ENCODE assay signal across 20 cellular contexts in genomic region chr12:9349888-9350885, GRCh38.
DNase-seq lines count a peak whose midpoint lies in the region; ATAC-seq and TF ChIP-seq lines count a peak whose summit lies in the region.
"Had no signal": no experiment of that assay in that cellular context is flagged by ENCODE, and none has a peak within 500 bp of the region (broad histone marks: within the 10 kb centered on the region; RNA-seq: fewer than 3 reads in every experiment).

No MANE protein-coding gene starts in this region.

- dilution Hi-C loops in mammary epithelial cell (cut with HindIII; ENCODE audit: low sequenced_read_pairs), result no loop called here

- H3K27me3 ChIP-seq in mammary epithelial cell (ENCODE audit: insufficient read depth, low read length) (no peaks in the 10 kb centered on the region), stomach (no peaks in the 10 kb centered on the region)
- H3K27me3 ChIP-seq: upper lobe of left lung had no signal

- ATAC-seq in HG02973 (IDR thresholded peaks at IDR 0.05; ENCODE audit: unreplicated experiment), result no peak
- ATAC-seq: activated CD8-positive, alpha-beta memory T cell treated with anti-CD3 and anti-CD28 coated beads, Interleukin-2, amount 10 ng/mL, durations not matched to agents 7 days and 5 days had no signal

- H2AFZ ChIP-seq in mammary epithelial cell (ENCODE audit: low read depth, low read length), result peak overlapping the region; percentile 83
- H2AFZ ChIP-seq: PC-9 had no signal

- no peak for TF ChIP-seq EP300 in stomach (IDR thresholded peaks at IDR 0.05)

- H3K4me3 ChIP-seq in mammary epithelial cell (replicated peaks in 1 of 3; ENCODE audit: insufficient read depth in 1 of 3, low read depth in 2 of 3, low read length in 3 of 3), result no peak overlapping the region
- no peak overlapping the region for H3K4me3 ChIP-seq in stomach
- H3K4me3 ChIP-seq: PC-9, upper lobe of left lung had no signal

- H3K36me3 Mint-ChIP-seq in Calu3 (ENCODE audit: insufficient read depth, unreplicated experiment) (peaks cover 7% of the 10 kb centered on the region), nephron (ENCODE audit: low read depth) (peaks cover 16% of the 10 kb centered on the region)

- no peaks in the 10 kb centered on the region for H3K27me3 Mint-ChIP-seq in Calu3 (ENCODE audit: unreplicated experiment)
- no peaks in the 10 kb centered on the region for H3K27me3 Mint-ChIP-seq in nephron (ENCODE audit: low read depth)
- H3K27me3 Mint-ChIP-seq: activated CD8-positive, alpha-beta memory T cell treated with anti-CD3 and anti-CD28 coated beads, Interleukin-2, amount 10 ng/mL, durations not matched to agents 7 days and 5 days; activated naive CD8-positive, alpha-beta T cell treated with anti-CD3 and anti-CD28 coated beads, Interleukin-2, amount 10 ng/mL, durations not matched to agents 7 days and 5 days; CD8-positive, alpha-beta memory T cell; IgD-negative memory B cell; progenitor cell of endocrine pancreas had no signal

- no peak for TF ChIP-seq CTCF in Calu3 (IDR thresholded peaks at IDR 0.05; ENCODE audit: unreplicated experiment)
- TF ChIP-seq CTCF in mammary epithelial cell (conservative IDR thresholded peaks at IDR 0.05 in 1 of 2, IDR thresholded peaks at IDR 0.05 in 1 of 2; ENCODE audit: extremely low read depth in 1 of 2, insufficient read depth in 1 of 2, low read depth in 1 of 2, low read length in 2 of 2), result no peak
- TF ChIP-seq CTCF in nephron (IDR thresholded peaks at IDR 0.05; ENCODE audit: unreplicated experiment in 3 of 3), result no peak
- no peak for TF ChIP-seq CTCF in stomach (IDR thresholded peaks at IDR 0.05)

- CTCF ChIA-PET in Calu3 (lab: Charles Lee) (no interaction called here), mammary epithelial cell (lab: Charles Lee; ENCODE audit: low non-redundant PET) (no interaction called here)

- no peak for TF ChIP-seq POLR2A in stomach (IDR thresholded peaks at IDR 0.05)

- no peak overlapping the region for H3K4me3 Mint-ChIP-seq in Calu3 (ENCODE audit: low read depth, unreplicated experiment)
- H3K4me3 Mint-ChIP-seq in nephron, result no peak overlapping the region
- H3K4me3 Mint-ChIP-seq: activated CD8-positive, alpha-beta memory T cell treated with anti-CD3 and anti-CD28 coated beads, Interleukin-2, amount 10 ng/mL, durations not matched to agents 7 days and 5 days; activated naive CD8-positive, alpha-beta T cell treated with anti-CD3 and anti-CD28 coated beads, Interleukin-2, amount 10 ng/mL, durations not matched to agents 7 days and 5 days; CD8-positive, alpha-beta memory T cell; IgD-negative memory B cell had no signal

- 53% methylated on average over 16 of the region's 16 CpGs for WGBS in mammary epithelial cell (ENCODE audit: low coverage, missing lambda C conversion rate)
- 48 to 59% (median 52%) methylated on average over 15 to 16 of the region's 16 CpGs for WGBS in stomach, 5 donors

- peak overlapping the region; percentile 41 for H3K4me2 ChIP-seq in mammary epithelial cell (ENCODE audit: insufficient read depth, low read depth, low read length)
- H3K4me2 ChIP-seq: PC-9 had no signal

- H3K9ac ChIP-seq in mammary epithelial cell (ENCODE audit: insufficient read depth, low read length), result peak overlapping the region; percentile 47

- H3K79me2 ChIP-seq in mammary epithelial cell (ENCODE audit: insufficient read depth, low read length), result no peaks in the 10 kb centered on the region

- H3K27ac ChIP-seq in mammary epithelial cell (ENCODE audit: insufficient read depth, low read depth, low read length), result peak overlapping the region; percentile 69
- peak overlapping the region in 1 of 5 donors; percentile 46 for H3K27ac ChIP-seq in stomach
- H3K27ac ChIP-seq: PC-9, upper lobe of left lung had no signal

- in situ Hi-C loops in mammary epithelial cell (cut with MboI; ENCODE audit: low sequenced_read_pairs in 2 of 2), result loop anchor here in 1 of 2 donors (25.0 kb wide), 1 partner anchor 362 kb away; no protein-coding TSS in a partner anchor

- BruUV-seq in Calu3 (replicated peaks; lab: Mats Ljungman, UMichigan) (no TSS peak), mammary epithelial cell (replicated peaks; lab: Mats Ljungman, UMichigan) (no TSS peak)

- peak overlapping the region; percentile 27 for H3K27ac Mint-ChIP-seq in Calu3 (ENCODE audit: unreplicated experiment)
- peak overlapping the region; percentile 50 to 77 (median 67) for H3K27ac Mint-ChIP-seq in nephron
- H3K27ac Mint-ChIP-seq: activated CD8-positive, alpha-beta memory T cell treated with anti-CD3 and anti-CD28 coated beads, Interleukin-2, amount 10 ng/mL, durations not matched to agents 7 days and 5 days; activated naive CD8-positive, alpha-beta T cell treated with anti-CD3 and anti-CD28 coated beads, Interleukin-2, amount 10 ng/mL, durations not matched to agents 7 days and 5 days; IgD-negative memory B cell; progenitor cell of endocrine pancreas had no signal

- H4K20me1 ChIP-seq in mammary epithelial cell (ENCODE audit: insufficient read depth, low read length), result no peaks in the 10 kb centered on the region

- intact Hi-C loops in Calu3 (cut with micrococcal nuclease; ENCODE audit: unreplicated experiment) (no loop called here), mammary epithelial cell (cut with micrococcal nuclease) (no loop called here), stomach (cut with DNase I; ENCODE audit: low total_unique reads) (no loop called here), posterior vena cava (cut with DNase I) (no loop called here)

- peaks cover 41% of the 10 kb centered on the region for H3K4me1 ChIP-seq in mammary epithelial cell (ENCODE audit: insufficient read depth, low read length)
- no peaks in the 10 kb centered on the region for H3K4me1 ChIP-seq in stomach
- H3K4me1 ChIP-seq: upper lobe of left lung had no signal

- H3K9me3 ChIP-seq in mammary epithelial cell (replicated peaks; ENCODE audit: insufficient read depth, low read length), result peaks cover 28% of the 10 kb centered on the region
- peaks cover 10 to 33% (median 24%) of the 10 kb centered on the region in 4 donors for H3K9me3 ChIP-seq in stomach

- H3K4me1 Mint-ChIP-seq in Calu3 (ENCODE audit: low read depth, unreplicated experiment), result peaks cover 7% of the 10 kb centered on the region
- H3K4me1 Mint-ChIP-seq in nephron, result peaks cover 20% of the 10 kb centered on the region
- H3K4me1 Mint-ChIP-seq: IgD-negative memory B cell had no signal

- H3K36me3 ChIP-seq in mammary epithelial cell (ENCODE audit: insufficient read depth, low read length), result no peaks in the 10 kb centered on the region
- H3K36me3 ChIP-seq in stomach, result no peaks in the 10 kb centered on the region
- H3K36me3 ChIP-seq: upper lobe of left lung had no signal

- H3K9me3 Mint-ChIP-seq in Calu3 (ENCODE audit: low read depth, unreplicated experiment) (peaks cover 4% of the 10 kb centered on the region), nephron (peaks cover 29% of the 10 kb centered on the region)

- DNase-seq in Calu3, result no peak
- peak; percentile 57 for DNase-seq in HT1080 (ENCODE audit: low read depth)
- peak; percentile 78 for DNase-seq in mammary epithelial cell
- no peak for DNase-seq in stomach
- no peak for DNase-seq in posterior vena cava (ENCODE audit: low spot score)
- DNase-seq in dermis blood vessel endothelial cell, result no peak
- DNase-seq: activated CD4-positive, alpha-beta T cell treated with anti-CD3 and anti-CD28 coated beads for 48 hours; activated CD8-positive, alpha-beta memory T cell treated with anti-CD3 and anti-CD28 coated beads, Interleukin-2, amount 10 ng/mL, durations not matched to agents 7 days and 5 days; activated naive CD8-positive, alpha-beta T cell treated with anti-CD3 and anti-CD28 coated beads, Interleukin-2, amount 10 ng/mL, durations not matched to agents 7 days and 5 days; CD8-positive, alpha-beta memory T cell; mesendoderm; NCI-H187 treated with DMSO at 0.1 percent for 48 hours; NCI-H2227 treated with DMSO at 0.1 percent for 48 hours; PC-9; stimulated activated CD4-positive, alpha-beta T cell treated with anti-CD3 and anti-CD28 coated beads, Interleukin-4, amount 100 ng/mL, for 1 hour had no signal

Comparison
In these comparisons a context has a peak if more than half of its experiments do, and no peak if none do; other contexts are left out.
1. DNase-seq: peak in HT1080 (single experiment) and mammary epithelial cell (single experiment); none in Calu3 (single experiment), stomach (single experiment), posterior vena cava (single experiment) and dermis blood vessel endothelial cell (single experiment).